In genomic region chr22:26542831-26543230, GRCh38 we compare ENCODE assay signal across 12 cellular contexts. TPM values are rescaled to one million over a fixed set of nuclear protein-coding genes. Genes with fewer than 3 reads are reported as not detected.
A peak's percentile ranks its signal among the peaks of the same experiment; 100 is the strongest.
DNase-seq lines count a peak whose midpoint lies in the region; ATAC-seq and TF ChIP-seq lines count a peak whose summit lies in the region.
"Had no signal": no experiment of that assay in that cellular context is flagged by ENCODE, and none has a peak within 500 bp of the region (broad histone marks: within the 10 kb centered on the region; RNA-seq: fewer than 3 reads in every experiment).

No MANE protein-coding gene starts in this region.

- H3K9me3 ChIP-seq in CD8-positive, alpha-beta memory T cell (ENCODE audit: low read length): no peaks in the 10 kb centered on the region
- H3K9me3 ChIP-seq in KOPT-K1 (ENCODE audit: insufficient read depth, low read length, poor library complexity, severe bottlenecking): no peaks in the 10 kb centered on the region
- H3K9me3 ChIP-seq: Caco-2 had no signal

- peak overlapping the region; percentile 17 to 93 (median 68) for H3K27ac Mint-ChIP-seq in CD8-positive, alpha-beta memory T cell
- H3K27ac Mint-ChIP-seq in activated CD8-positive, alpha-beta T cell treated with anti-CD3 and anti-CD28 coated beads for 36 hours: peak overlapping the region; percentile 47
- peak overlapping the region; percentile 81 to 91 for H3K27ac Mint-ChIP-seq in natural killer cell

- CTCF ChIA-PET in CD8-positive, alpha-beta memory T cell (lab: Charles Lee): no interaction called here
- CTCF ChIA-PET in activated CD8-positive, alpha-beta T cell treated with anti-CD3 and anti-CD28 coated beads for 36 hours (lab: Charles Lee): no interaction called here

- peaks cover 46 to 57% (median 53%) of the 10 kb centered on the region in 3 donors for H3K4me1 Mint-ChIP-seq in CD8-positive, alpha-beta memory T cell
- H3K4me1 Mint-ChIP-seq in activated CD8-positive, alpha-beta T cell treated with anti-CD3 and anti-CD28 coated beads for 36 hours (ENCODE audit: low read depth): peaks cover 47% of the 10 kb centered on the region
- H3K4me1 Mint-ChIP-seq in natural killer cell: peaks cover 63 to 66% of the 10 kb centered on the region in 2 donors

- peaks cover 0 to 79% (median 10%) of the 10 kb centered on the region in 3 donors for H3K36me3 Mint-ChIP-seq in CD8-positive, alpha-beta memory T cell
- peaks cover 38% of the 10 kb centered on the region for H3K36me3 Mint-ChIP-seq in activated CD8-positive, alpha-beta T cell treated with anti-CD3 and anti-CD28 coated beads for 36 hours (ENCODE audit: low read depth)
- H3K36me3 Mint-ChIP-seq in natural killer cell: peaks cover 6% of the 10 kb centered on the region

- no peaks in the 10 kb centered on the region for H3K27me3 Mint-ChIP-seq in CD8-positive, alpha-beta memory T cell
- no peaks in the 10 kb centered on the region for H3K27me3 Mint-ChIP-seq in activated CD8-positive, alpha-beta T cell treated with anti-CD3 and anti-CD28 coated beads for 36 hours
- no peaks in the 10 kb centered on the region for H3K27me3 Mint-ChIP-seq in natural killer cell (ENCODE audit: low read depth in 2 of 2)

- no peaks in the 10 kb centered on the region for H3K27me3 ChIP-seq in CD8-positive, alpha-beta memory T cell (ENCODE audit: insufficient read depth, low read length, poor library complexity, severe bottlenecking)

- peak; percentile 50 for ATAC-seq in activated CD8-positive, alpha-beta T cell treated with anti-CD3 and anti-CD28 coated beads for 36 hours
- ATAC-seq in natural killer cell (peak; percentile 67 to 82 (median 73)), HG02970 (IDR thresholded peaks at IDR 0.05; ENCODE audit: low FRiP score, unreplicated experiment) (no peak)

- H3K4me1 ChIP-seq in CD8-positive, alpha-beta memory T cell (ENCODE audit: insufficient read depth, low read length): peaks cover 19% of the 10 kb centered on the region
- H3K4me1 ChIP-seq: Caco-2 had no signal

- POLR2A ChIA-PET in CD8-positive, alpha-beta memory T cell (lab: Charles Lee): no interaction called here
- POLR2A ChIA-PET in activated CD8-positive, alpha-beta T cell treated with anti-CD3 and anti-CD28 coated beads for 36 hours (lab: Charles Lee): interaction anchor here (1.3 to 2.0 kb wide), 2 partner anchors 30 to 59 kb away, joined by 5 read pairs; partner anchors contain the start of genes HPS4, SRRD and TFIP11

- H3K27ac ChIP-seq in CD8-positive, alpha-beta memory T cell (ENCODE audit: low read depth, low read length): no peak overlapping the region
- peak overlapping the region; percentile 25 for H3K27ac ChIP-seq in KOPT-K1 (ENCODE audit: low read depth, low read length, poor library complexity, severe bottlenecking)
- H3K27ac ChIP-seq: GM23248 had no signal

- TF ChIP-seq CTCF in activated CD8-positive, alpha-beta T cell treated with anti-CD3 and anti-CD28 coated beads for 36 hours (IDR thresholded peaks at IDR 0.05): no peak
- no peak for TF ChIP-seq CTCF in natural killer cell (IDR thresholded peaks at IDR 0.05)

- H3K4me3 Mint-ChIP-seq in CD8-positive, alpha-beta memory T cell: peak overlapping the region in 1 of 7 donors; percentile 57
- no peak overlapping the region for H3K4me3 Mint-ChIP-seq in activated CD8-positive, alpha-beta T cell treated with anti-CD3 and anti-CD28 coated beads for 36 hours
- H3K4me3 Mint-ChIP-seq in natural killer cell: peak overlapping the region; percentile 72

- intact Hi-C loops in activated CD8-positive, alpha-beta T cell treated with anti-CD3 and anti-CD28 coated beads for 36 hours (cut with micrococcal nuclease): no loop called here
- intact Hi-C loops in natural killer cell (cut with micrococcal nuclease): no loop called here

- H3K4me3 ChIP-seq in CD8-positive, alpha-beta memory T cell (ENCODE audit: low read length): no peak overlapping the region
- H3K4me3 ChIP-seq: GM23248 had no signal

- DNase-seq in CD8-positive, alpha-beta memory T cell: peak in 1 of 5 donors; percentile 17
- peak; percentile 28 for DNase-seq in activated CD8-positive, alpha-beta T cell treated with anti-CD3 and anti-CD28 coated beads for 36 hours
- peak; percentile 25 for DNase-seq in natural killer cell
- DNase-seq in effector CD8-positive, alpha-beta T cell (lab: John Stamatoyannopoulos, UW): no peak
- no peak for DNase-seq in NCI-H2081 treated with DMSO at 0.1 percent for 48 hours (lab: John Stamatoyannopoulos, UW)
- no peak for DNase-seq in activated CD4-positive, CD25-positive, alpha-beta regulatory T cell treated with anti-CD3 and anti-CD28 coated beads, Interleukin-2, amount 50 U/mL, for 72 hours
- DNase-seq: activated T-cell treated with anti-CD3 and anti-CD28 coated beads, Interleukin-2, amount 50 U/mL, for 48 hours; Caco-2; GM23248; mesenchymal stem cell had no signal

- no peaks in the 10 kb centered on the region for H3K9me3 Mint-ChIP-seq in CD8-positive, alpha-beta memory T cell
- peaks cover 4% of the 10 kb centered on the region for H3K9me3 Mint-ChIP-seq in activated CD8-positive, alpha-beta T cell treated with anti-CD3 and anti-CD28 coated beads for 36 hours
- H3K9me3 Mint-ChIP-seq in natural killer cell: no peaks in the 10 kb centered on the region

- peaks cover 6% of the 10 kb centered on the region for H3K36me3 ChIP-seq in CD8-positive, alpha-beta memory T cell (ENCODE audit: insufficient read depth, low read length)
- H3K36me3 ChIP-seq in KOPT-K1 (ENCODE audit: insufficient read depth, low read length): peaks cover 92% of the 10 kb centered on the region

RNA-seq across cellular contexts. Expression of gene TFIP11, which starts 30.6 kb away (rescaled TPM):
- 10 to 100 TPM; 53.9 to 58.8 TPM for total RNA-seq in CD8-positive, alpha-beta memory T cell
- 41.5 TPM for polyA plus RNA-seq in CD8-positive, alpha-beta memory T cell
- total RNA-seq in activated CD8-positive, alpha-beta T cell treated with anti-CD3 and anti-CD28 coated beads for 36 hours: 10 to 100 TPM; 37.4 to 37.8 TPM
- total RNA-seq in natural killer cell: 100 to 1,000 TPM; 108 to 131 (median 124) TPM

RNA-seq across cellular contexts. Expression of gene TPST2, which starts 47.1 kb away (rescaled TPM):
- total RNA-seq in CD8-positive, alpha-beta memory T cell: 10 to 100 TPM; 36.7 to 37.3 TPM
- polyA plus RNA-seq in CD8-positive, alpha-beta memory T cell: 201 TPM
- 10 to 100 TPM; 30.7 to 33.6 TPM for total RNA-seq in activated CD8-positive, alpha-beta T cell treated with anti-CD3 and anti-CD28 coated beads for 36 hours
- total RNA-seq in natural killer cell: 100 to 1,000 TPM; 145 to 206 (median 155) TPM

RNA-seq across cellular contexts. Expression of gene SRRD, which starts 59.2 kb away (rescaled TPM):
- total RNA-seq in CD8-positive, alpha-beta memory T cell: 10 to 100 TPM; 32.8 to 33.3 TPM
- polyA plus RNA-seq in CD8-positive, alpha-beta memory T cell: 28.5 TPM
- total RNA-seq in activated CD8-positive, alpha-beta T cell treated with anti-CD3 and anti-CD28 coated beads for 36 hours: 10 to 100 TPM; 24.8 to 26.3 TPM
- total RNA-seq in natural killer cell: 10 to 100 TPM; 18.8 to 21.5 (median 21.4) TPM

RNA-seq across cellular contexts. Expression of gene HPS4, which starts 59.2 kb away (rescaled TPM):
- total RNA-seq in CD8-positive, alpha-beta memory T cell: 10 to 100 TPM; 36.7 to 36.8 TPM
- polyA plus RNA-seq in CD8-positive, alpha-beta memory T cell: 18.9 TPM
- total RNA-seq in activated CD8-positive, alpha-beta T cell treated with anti-CD3 and anti-CD28 coated beads for 36 hours: 10 to 100 TPM; 51.8 to 53.5 TPM
- total RNA-seq in natural killer cell: 10 to 100 TPM; 44.8 to 53.6 (median 50.7) TPM

Comparison
In these comparisons a context has a peak if more than half of its experiments do, and no peak if none do; other contexts are left out.
1. DNase-seq: peak in activated CD8-positive, alpha-beta T cell treated with anti-CD3 and anti-CD28 coated beads for 36 hours (single experiment) and natural killer cell (single experiment); none in effector CD8-positive, alpha-beta T cell (single experiment), NCI-H2081 treated with DMSO at 0.1 percent for 48 hours (single experiment) and activated CD4-positive, CD25-positive, alpha-beta regulatory T cell treated with anti-CD3 and anti-CD28 coated beads, Interleukin-2, amount 50 U/mL, for 72 hours (single experiment).
2. Peak in every context shown above with its lines, with median percentiles within 50 percentile points of each other: H3K27ac Mint-ChIP-seq.